ENCODE assay signal across 37 cellular contexts in the genomic region with DNA sequence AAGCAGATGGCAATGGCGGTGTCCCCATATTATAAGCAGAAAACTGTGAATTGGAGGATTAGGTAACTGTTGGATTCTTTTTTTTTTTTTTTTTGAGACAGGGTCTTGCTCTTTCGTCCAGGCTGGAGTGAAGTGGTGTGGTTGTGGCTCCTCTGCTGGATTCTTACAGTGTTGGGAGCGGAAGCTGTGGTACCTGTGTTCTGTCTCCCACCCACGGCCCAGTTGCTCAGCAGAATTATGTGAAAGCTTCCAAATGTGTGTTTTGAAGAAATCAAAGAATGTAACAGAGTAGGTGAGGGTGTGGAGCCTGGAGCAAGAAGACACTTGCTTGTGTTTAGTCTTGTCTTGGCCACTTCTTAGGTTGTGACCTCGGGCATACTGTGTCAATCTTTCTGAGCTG.
"Had no signal": no experiment of that assay in that cellular context is flagged by ENCODE, and none has a peak within 500 bp of the region (broad histone marks: within the 10 kb centered on the region; RNA-seq: fewer than 3 reads in every experiment).

No MANE protein-coding gene starts in this region.

- H3K9me3 ChIP-seq: adrenal gland, ascending aorta, body of pancreas, breast epithelium had no signal

- DNase-seq: activated effector memory CD4-positive, alpha-beta T cell treated with anti-CD3 and anti-CD28 coated beads, Interleukin-2, amount 50 U/mL, for 16 hours; activated effector memory CD4-positive, alpha-beta T cell treated with Interleukin-2 at 50 U/mL for 16 hours; activated gamma-delta T cell; activated gamma-delta T cell treated with Interleukin-2 at 50 U/mL for 16 hours; activated naive CD4-positive, alpha-beta T cell; activated naive CD4-positive, alpha-beta T cell treated with anti-CD3 and anti-CD28 coated beads for 36 hours; activated naive CD4-positive, alpha-beta T cell treated with anti-CD3 and anti-CD28 coated beads, Interleukin-2, amount 10 ng/mL, durations not matched to agents 7 days and 5 days; activated naive CD4-positive, alpha-beta T cell treated with anti-CD3 and anti-CD28 coated beads, Interleukin-2, amount 50 U/mL, for 16 hours; activated naive CD4-positive, alpha-beta T cell treated with Interleukin-2 at 50 U/mL for 16 hours; activated naive CD8-positive, alpha-beta T cell treated with anti-CD3 and anti-CD28 coated beads for 36 hours; activated naive CD8-positive, alpha-beta T cell treated with anti-CD3 and anti-CD28 coated beads, Interleukin-2, amount 10 ng/mL, durations not matched to agents 7 days and 5 days; activated naive CD8-positive, alpha-beta T cell treated with anti-CD3 and anti-CD28 coated beads, Interleukin-2, amount 50 U/mL, for 24 hours; activated T-cell treated with anti-CD3 and anti-CD28 coated beads, Interleukin-2, amount 50 U/mL, for 1 hour; activated T-cell treated with anti-CD3 and anti-CD28 coated beads, Interleukin-2, amount 50 U/mL, for 24 hours; activated T-cell treated with anti-CD3 and anti-CD28 coated beads, Interleukin-2, amount 50 U/mL, for 4 hours; activated T-cell treated with anti-CD3 and anti-CD28 coated beads, Interleukin-2, amount 50 U/mL, for 48 hours; activated T-cell treated with anti-CD3 and anti-CD28 coated beads, Interleukin-2, amount 50 U/mL, for 72 hours; adrenal gland; amniotic stem cell; anterior cingulate cortex; aorta; body of pancreas; brain microvascular endothelial cell; central memory CD4-positive, alpha-beta T cell; cerebellar nuclear complex had no signal

- H3K27ac Mint-ChIP-seq: activated naive CD4-positive, alpha-beta T cell treated with anti-CD3 and anti-CD28 coated beads for 36 hours; activated naive CD4-positive, alpha-beta T cell treated with anti-CD3 and anti-CD28 coated beads, Interleukin-2, amount 10 ng/mL, durations not matched to agents 7 days and 5 days; activated naive CD4-positive, alpha-beta T cell treated with anti-CD3 and anti-CD28 coated beads, Interleukin-2, amount 50 U/mL, for 72 hours; activated naive CD8-positive, alpha-beta T cell; activated naive CD8-positive, alpha-beta T cell treated with anti-CD3 and anti-CD28 coated beads for 36 hours; activated naive CD8-positive, alpha-beta T cell treated with anti-CD3 and anti-CD28 coated beads, Interleukin-2, amount 10 ng/mL, durations not matched to agents 7 days and 5 days; activated naive CD8-positive, alpha-beta T cell treated with anti-CD3 and anti-CD28 coated beads, Interleukin-2, amount 50 U/mL, for 24 hours; activated T-cell treated with anti-CD3 and anti-CD28 coated beads, Interleukin-2, amount 50 U/mL, for 24 hours; activated T-cell treated with anti-CD3 and anti-CD28 coated beads, Interleukin-2, amount 50 U/mL, for 72 hours; activated T-helper 1 cell treated with anti-CD3 and anti-CD28 coated beads, Interleukin-12 subunit alpha, Interleukin-12 subunit beta, Interleukin-2, Interleukin-4 antibody, amounts not matched to agents 30 ng/mL and 10 ng/mL and 1 ng/mL, durations not matched to agents 14 hours and 24 hours and 36 hours; activated T-helper 17 cell treated with anti-CD3 and anti-CD28 coated beads, Interleukin-2, amount 50 U/mL, for 72 hours; activated T-helper 2 cell treated with anti-CD3 and anti-CD28 coated beads, Interferon-gamma antibody, Interleukin-2, Interleukin-4, amounts not matched to agents 10 μg/mL and 5 μg/mL and 100 μg/mL, durations not matched to agents 14 hours and 24 hours and 36 hours had no signal

- H3K4me3 ChIP-seq: adrenal gland, ascending aorta, body of pancreas, breast epithelium, cardiac muscle cell had no signal

- ATAC-seq: activated naive CD4-positive, alpha-beta T cell treated with anti-CD3 and anti-CD28 coated beads, Interleukin-2, amount 50 U/mL, for 72 hours; activated naive CD8-positive, alpha-beta T cell treated with anti-CD3 and anti-CD28 coated beads, Interleukin-2, amount 50 U/mL, for 24 hours; activated T-cell treated with anti-CD3 and anti-CD28 coated beads, Interleukin-2, amount 50 U/mL, for 4 hours; activated T-cell treated with anti-CD3 and anti-CD28 coated beads, Interleukin-2, amount 50 U/mL, for 72 hours; activated T-helper 17 cell treated with anti-CD3 and anti-CD28 coated beads, Interleukin-2, amount 50 U/mL, for 72 hours; body of pancreas had no signal

- H3K27me3 ChIP-seq: adrenal gland, ascending aorta, body of pancreas, brain microvascular endothelial cell, breast epithelium, cardiac muscle cell had no signal

- H3K4me3 Mint-ChIP-seq: activated naive CD4-positive, alpha-beta T cell treated with anti-CD3 and anti-CD28 coated beads for 36 hours; activated naive CD4-positive, alpha-beta T cell treated with anti-CD3 and anti-CD28 coated beads, Interleukin-2, amount 10 ng/mL, durations not matched to agents 7 days and 5 days; activated naive CD4-positive, alpha-beta T cell treated with anti-CD3 and anti-CD28 coated beads, Interleukin-2, amount 50 U/mL, for 24 hours; activated naive CD8-positive, alpha-beta T cell; activated naive CD8-positive, alpha-beta T cell treated with anti-CD3 and anti-CD28 coated beads for 36 hours; activated naive CD8-positive, alpha-beta T cell treated with anti-CD3 and anti-CD28 coated beads, Interleukin-2, amount 10 ng/mL, durations not matched to agents 7 days and 5 days; activated naive CD8-positive, alpha-beta T cell treated with anti-CD3 and anti-CD28 coated beads, Interleukin-2, amount 50 U/mL, for 24 hours; activated T-cell treated with anti-CD3 and anti-CD28 coated beads, Interleukin-2, amount 50 U/mL, for 24 hours; activated T-cell treated with anti-CD3 and anti-CD28 coated beads, Interleukin-2, amount 50 U/mL, for 4 hours; activated T-cell treated with anti-CD3 and anti-CD28 coated beads, Interleukin-2, amount 50 U/mL, for 72 hours; activated T-helper 1 cell treated with anti-CD3 and anti-CD28 coated beads, Interleukin-12 subunit alpha, Interleukin-12 subunit beta, Interleukin-2, Interleukin-4 antibody, amounts not matched to agents 30 ng/mL and 10 ng/mL and 1 ng/mL, durations not matched to agents 14 hours and 24 hours and 36 hours; activated T-helper 17 cell treated with anti-CD3 and anti-CD28 coated beads, Interleukin-2, amount 50 U/mL, for 72 hours; brain; central memory CD8-positive, alpha-beta T cell had no signal

- FAIRE-seq: astrocyte had no signal

- H3K4me1 Mint-ChIP-seq: activated naive CD4-positive, alpha-beta T cell treated with anti-CD3 and anti-CD28 coated beads, Interleukin-2, amount 50 U/mL, for 24 hours; activated T-helper 17 cell treated with anti-CD3 and anti-CD28 coated beads, Interleukin-2, amount 50 U/mL, for 72 hours had no signal

- H3K27ac ChIP-seq: adrenal gland, ascending aorta, body of pancreas, brain microvascular endothelial cell, breast epithelium, cardiac muscle cell had no signal

- H3K4me1 ChIP-seq: adrenal gland, body of pancreas, breast epithelium had no signal

- H3K36me3 ChIP-seq: adrenal gland, ascending aorta, brain microvascular endothelial cell, breast epithelium, cardiac muscle cell had no signal

- H3K9me3 Mint-ChIP-seq: activated naive CD4-positive, alpha-beta T cell treated with anti-CD3 and anti-CD28 coated beads for 36 hours; activated naive CD4-positive, alpha-beta T cell treated with anti-CD3 and anti-CD28 coated beads, Interleukin-2, amount 10 ng/mL, durations not matched to agents 7 days and 5 days; activated naive CD4-positive, alpha-beta T cell treated with anti-CD3 and anti-CD28 coated beads, Interleukin-2, amount 50 U/mL, for 24 hours; activated naive CD4-positive, alpha-beta T cell treated with anti-CD3 and anti-CD28 coated beads, Interleukin-2, amount 50 U/mL, for 72 hours; activated naive CD8-positive, alpha-beta T cell treated with anti-CD3 and anti-CD28 coated beads for 36 hours; activated naive CD8-positive, alpha-beta T cell treated with anti-CD3 and anti-CD28 coated beads, Interleukin-2, amount 10 ng/mL, durations not matched to agents 7 days and 5 days; activated naive CD8-positive, alpha-beta T cell treated with anti-CD3 and anti-CD28 coated beads, Interleukin-2, amount 50 U/mL, for 24 hours; activated T-cell treated with anti-CD3 and anti-CD28 coated beads, Interleukin-2, amount 50 U/mL, for 24 hours; activated T-cell treated with anti-CD3 and anti-CD28 coated beads, Interleukin-2, amount 50 U/mL, for 4 hours; activated T-cell treated with anti-CD3 and anti-CD28 coated beads, Interleukin-2, amount 50 U/mL, for 72 hours; activated T-helper 1 cell treated with anti-CD3 and anti-CD28 coated beads, Interleukin-12 subunit alpha, Interleukin-12 subunit beta, Interleukin-2, Interleukin-4 antibody, amounts not matched to agents 30 ng/mL and 10 ng/mL and 1 ng/mL, durations not matched to agents 14 hours and 24 hours and 36 hours; activated T-helper 17 cell treated with anti-CD3 and anti-CD28 coated beads, Interleukin-2, amount 50 U/mL, for 72 hours; activated T-helper 2 cell treated with anti-CD3 and anti-CD28 coated beads, Interferon-gamma antibody, Interleukin-2, Interleukin-4, amounts not matched to agents 10 μg/mL and 5 μg/mL and 100 μg/mL, durations not matched to agents 14 hours and 24 hours and 36 hours; central memory CD8-positive, alpha-beta T cell had no signal

- H3K27me3 Mint-ChIP-seq: activated naive CD4-positive, alpha-beta T cell treated with anti-CD3 and anti-CD28 coated beads, Interleukin-2, amount 50 U/mL, for 24 hours; activated naive CD8-positive, alpha-beta T cell treated with anti-CD3 and anti-CD28 coated beads for 36 hours; activated naive CD8-positive, alpha-beta T cell treated with anti-CD3 and anti-CD28 coated beads, Interleukin-2, amount 50 U/mL, for 24 hours had no signal

- H3K36me3 Mint-ChIP-seq: activated naive CD4-positive, alpha-beta T cell treated with anti-CD3 and anti-CD28 coated beads, Interleukin-2, amount 10 ng/mL, durations not matched to agents 7 days and 5 days; activated naive CD4-positive, alpha-beta T cell treated with anti-CD3 and anti-CD28 coated beads, Interleukin-2, amount 50 U/mL, for 24 hours; activated naive CD4-positive, alpha-beta T cell treated with anti-CD3 and anti-CD28 coated beads, Interleukin-2, amount 50 U/mL, for 72 hours; activated naive CD8-positive, alpha-beta T cell; activated naive CD8-positive, alpha-beta T cell treated with anti-CD3 and anti-CD28 coated beads for 36 hours; activated naive CD8-positive, alpha-beta T cell treated with anti-CD3 and anti-CD28 coated beads, Interleukin-2, amount 10 ng/mL, durations not matched to agents 7 days and 5 days; brain had no signal
